ENCODE assay signal across 11 cellular contexts in the genomic region with DNA sequence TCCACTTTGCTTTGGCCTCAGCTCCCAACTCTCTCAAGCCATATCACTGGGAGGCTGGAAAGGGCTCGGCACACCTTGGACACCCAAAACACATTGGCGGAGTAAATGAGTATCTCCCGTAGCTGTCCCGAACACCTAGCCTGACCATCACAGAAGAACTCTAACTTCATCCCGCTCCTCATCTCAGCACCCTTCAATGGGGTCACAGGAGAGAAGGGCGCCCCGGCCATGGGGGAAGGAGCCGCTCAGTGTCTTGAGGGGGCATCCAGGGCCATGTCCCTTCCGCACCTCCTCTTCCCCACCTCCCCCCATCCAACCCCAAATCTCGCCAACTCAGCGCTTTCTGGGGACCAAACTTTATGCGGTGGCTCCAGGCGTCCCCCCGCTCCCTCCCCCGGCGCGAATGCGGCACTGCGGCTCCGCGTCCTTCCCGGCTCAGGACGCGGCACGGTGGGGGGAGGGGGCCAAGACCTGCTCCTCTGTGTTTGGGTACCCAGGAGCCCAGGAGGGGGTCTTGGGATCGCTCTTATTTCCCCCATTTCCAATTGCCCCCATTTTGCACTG. TPM values are rescaled to one million over a fixed set of nuclear protein-coding genes. Genes with fewer than 3 reads are reported as not detected.
A peak's percentile ranks its signal among the peaks of the same experiment; 100 is the strongest.
DNase-seq lines count a peak whose midpoint lies in the region; ATAC-seq and TF ChIP-seq lines count a peak whose summit lies in the region.
"Had no signal": no experiment of that assay in that cellular context is flagged by ENCODE, and none has a peak within 500 bp of the region (broad histone marks: within the 10 kb centered on the region; RNA-seq: fewer than 3 reads in every experiment).

No MANE protein-coding gene starts in this region.

- peak overlapping the region; percentile 91 for H3K4me2 ChIP-seq in BLaER1

- H3K27ac Mint-ChIP-seq in activated T-helper 1 cell treated with anti-CD3 and anti-CD28 coated beads, Interleukin-12 subunit alpha, Interleukin-12 subunit beta, Interleukin-2, Interleukin-4 antibody, amounts not matched to agents 30 ng/mL and 10 ng/mL and 1 ng/mL, durations not matched to agents 14 hours and 24 hours and 36 hours: no peak overlapping the region
- no peak overlapping the region for H3K27ac Mint-ChIP-seq in memory B cell

- H3K4me3 ChIP-seq in BLaER1: peak overlapping the region; percentile 56
- H3K4me3 ChIP-seq: prostate gland had no signal

- DNase-seq in GM13976 (ENCODE audit: low spot score): peak; percentile 26
- no peak for DNase-seq in activated T-helper 1 cell treated with anti-CD3 and anti-CD28 coated beads, Interleukin-12 subunit alpha, Interleukin-12 subunit beta, Interleukin-2, Interleukin-4 antibody, amounts not matched to agents 30 ng/mL and 10 ng/mL and 1 ng/mL, durations not matched to agents 14 hours and 24 hours and 36 hours (ENCODE audit: low spot score)
- no peak for DNase-seq in memory B cell (ENCODE audit: low spot score in 2 of 2)
- no peak for DNase-seq in NOMO-1 (lab: John Stamatoyannopoulos, UW; ENCODE audit: unreplicated experiment in 2 of 2)
- DNase-seq in globus pallidus (ENCODE audit: low spot score): no peak
- DNase-seq: DMS 273 treated with DMSO at 0.1 percent for 48 hours had no signal

- no peak overlapping the region for H3K27ac ChIP-seq in BLaER1
- H3K27ac ChIP-seq: epithelial cell of prostate, prostate gland had no signal

- peaks cover 44% of the 10 kb centered on the region for H3K4me1 Mint-ChIP-seq in activated T-helper 1 cell treated with anti-CD3 and anti-CD28 coated beads, Interleukin-12 subunit alpha, Interleukin-12 subunit beta, Interleukin-2, Interleukin-4 antibody, amounts not matched to agents 30 ng/mL and 10 ng/mL and 1 ng/mL, durations not matched to agents 14 hours and 24 hours and 36 hours (ENCODE audit: low read depth)
- H3K4me1 Mint-ChIP-seq in memory B cell: peaks cover 36% of the 10 kb centered on the region

- peak overlapping the region; percentile 84 for H3K4me3 Mint-ChIP-seq in activated T-helper 1 cell treated with anti-CD3 and anti-CD28 coated beads, Interleukin-12 subunit alpha, Interleukin-12 subunit beta, Interleukin-2, Interleukin-4 antibody, amounts not matched to agents 30 ng/mL and 10 ng/mL and 1 ng/mL, durations not matched to agents 14 hours and 24 hours and 36 hours
- peak overlapping the region; percentile 82 for H3K4me3 Mint-ChIP-seq in memory B cell

- intact Hi-C loops in activated T-helper 1 cell treated with anti-CD3 and anti-CD28 coated beads, Interleukin-12 subunit alpha, Interleukin-12 subunit beta, Interleukin-2, Interleukin-4 antibody, amounts not matched to agents 30 ng/mL and 10 ng/mL and 1 ng/mL, durations not matched to agents 14 hours and 24 hours and 36 hours (cut with micrococcal nuclease): loop anchor here (5.0 kb wide), 3 partner anchors 74 to 649 kb away; a partner anchor contains a TSS

- in situ Hi-C loops in GM13976 (cut with MboI; ENCODE audit: low sequenced_read_pairs, unreplicated experiment): no loop called here

- ATAC-seq in memory B cell (ENCODE audit: low read depth) (no peak), HG02840 (IDR thresholded peaks at IDR 0.05; ENCODE audit: low FRiP score, unreplicated experiment) (no peak), HG03159 (IDR thresholded peaks at IDR 0.05; ENCODE audit: unreplicated experiment) (no peak)

- H4K20me1 ChIP-seq in BLaER1: peaks cover 6% of the 10 kb centered on the region; the same call in 1 of the 2 replicates

- TF ChIP-seq CTCF in GM13976 (IDR thresholded peaks at IDR 0.05; ENCODE audit: borderline replicate concordance, control extremely low read depth, extremely low read depth, insufficient read depth, missing control alignments): no peak

- peaks cover 24% of the 10 kb centered on the region for H3K4me1 ChIP-seq in BLaER1

- H3K36me3 Mint-ChIP-seq in activated T-helper 1 cell treated with anti-CD3 and anti-CD28 coated beads, Interleukin-12 subunit alpha, Interleukin-12 subunit beta, Interleukin-2, Interleukin-4 antibody, amounts not matched to agents 30 ng/mL and 10 ng/mL and 1 ng/mL, durations not matched to agents 14 hours and 24 hours and 36 hours (ENCODE audit: low read depth): peaks cover 5% of the 10 kb centered on the region
- H3K36me3 Mint-ChIP-seq in memory B cell: peaks cover 5% of the 10 kb centered on the region

- peaks cover 16% of the 10 kb centered on the region for H3K27me3 Mint-ChIP-seq in activated T-helper 1 cell treated with anti-CD3 and anti-CD28 coated beads, Interleukin-12 subunit alpha, Interleukin-12 subunit beta, Interleukin-2, Interleukin-4 antibody, amounts not matched to agents 30 ng/mL and 10 ng/mL and 1 ng/mL, durations not matched to agents 14 hours and 24 hours and 36 hours (ENCODE audit: insufficient read depth)
- H3K27me3 Mint-ChIP-seq in memory B cell: peaks cover 10% of the 10 kb centered on the region

- H3K36me3 ChIP-seq in BLaER1: no peaks in the 10 kb centered on the region
- H3K36me3 ChIP-seq: prostate gland had no signal

- peaks cover 46% of the 10 kb centered on the region for H3K27me3 ChIP-seq in BLaER1

- H3K9me3 Mint-ChIP-seq in activated T-helper 1 cell treated with anti-CD3 and anti-CD28 coated beads, Interleukin-12 subunit alpha, Interleukin-12 subunit beta, Interleukin-2, Interleukin-4 antibody, amounts not matched to agents 30 ng/mL and 10 ng/mL and 1 ng/mL, durations not matched to agents 14 hours and 24 hours and 36 hours: no peaks in the 10 kb centered on the region
- peaks cover 4% of the 10 kb centered on the region for H3K9me3 Mint-ChIP-seq in memory B cell

- peaks cover 13% of the 10 kb centered on the region for H3K9me3 ChIP-seq in BLaER1
- H3K9me3 ChIP-seq: prostate gland had no signal

- no peak overlapping the region for H3K9ac ChIP-seq in BLaER1

RNA-seq across cellular contexts. Expression of a gene that starts 3.0 kb away (rescaled TPM):
- 23.7 and 24.0 TPM in 2 replicates for total RNA-seq in activated T-helper 1 cell treated with anti-CD3 and anti-CD28 coated beads, Interleukin-12 subunit alpha, Interleukin-12 subunit beta, Interleukin-2, Interleukin-4 antibody, amounts not matched to agents 30 ng/mL and 10 ng/mL and 1 ng/mL, durations not matched to agents 14 hours and 24 hours and 36 hours

RNA-seq across cellular contexts. Expression of a gene that starts 39.3 kb away (rescaled TPM):
- total RNA-seq in activated T-helper 1 cell treated with anti-CD3 and anti-CD28 coated beads, Interleukin-12 subunit alpha, Interleukin-12 subunit beta, Interleukin-2, Interleukin-4 antibody, amounts not matched to agents 30 ng/mL and 10 ng/mL and 1 ng/mL, durations not matched to agents 14 hours and 24 hours and 36 hours: 15.8 and 16.4 TPM in 2 replicates

RNA-seq across cellular contexts. Expression of a gene that starts 50.1 kb away (rescaled TPM):
- total RNA-seq in activated T-helper 1 cell treated with anti-CD3 and anti-CD28 coated beads, Interleukin-12 subunit alpha, Interleukin-12 subunit beta, Interleukin-2, Interleukin-4 antibody, amounts not matched to agents 30 ng/mL and 10 ng/mL and 1 ng/mL, durations not matched to agents 14 hours and 24 hours and 36 hours: 84.3 and 84.8 TPM in 2 replicates

RNA-seq across cellular contexts. Expression of a gene that starts 58.0 kb away (rescaled TPM):
- total RNA-seq in activated T-helper 1 cell treated with anti-CD3 and anti-CD28 coated beads, Interleukin-12 subunit alpha, Interleukin-12 subunit beta, Interleukin-2, Interleukin-4 antibody, amounts not matched to agents 30 ng/mL and 10 ng/mL and 1 ng/mL, durations not matched to agents 14 hours and 24 hours and 36 hours: 171 and 178 TPM in 2 replicates
